ENCODE assay signal across 8 cellular contexts in the genomic region with DNA sequence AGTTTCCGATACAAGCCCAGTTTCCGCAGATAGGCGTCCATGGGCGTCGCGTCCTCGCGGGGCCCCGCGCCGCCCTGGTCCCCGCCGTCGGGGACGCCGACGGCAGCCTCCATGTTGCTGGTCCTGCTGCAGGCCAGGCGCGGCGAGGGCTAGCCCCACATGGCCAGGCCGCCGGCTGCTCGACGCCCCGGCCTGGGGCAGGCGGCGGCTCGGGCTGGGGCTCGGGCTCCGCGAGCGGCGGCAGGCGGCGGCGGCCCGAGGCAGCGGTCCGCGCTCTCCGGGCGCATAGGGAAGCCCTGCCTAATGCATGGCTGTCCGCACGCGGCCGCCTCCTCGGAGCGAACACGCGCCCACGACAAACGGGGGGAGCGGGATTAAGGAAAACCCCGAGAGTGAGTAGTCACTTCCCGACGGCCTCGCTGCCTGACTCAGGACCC. TPM values are rescaled to one million over a fixed set of nuclear protein-coding genes. Genes with fewer than 3 reads are reported as not detected.
DNase-seq lines count a peak whose midpoint lies in the region; ATAC-seq, FAIRE-seq and TF ChIP-seq lines count a peak whose summit lies in the region.
"Not testable (repeated sequence)": the region's sequence is repeated elsewhere in the genome, so short reads cannot be mapped to it uniquely, and the experiment has no call there.

No MANE protein-coding gene starts in this region.

- TF ChIP-seq RAD21 in A549 (conservative IDR thresholded peaks at IDR 0.05 in 1 of 2, IDR thresholded peaks at IDR 0.05 in 1 of 2), result not testable (repeated sequence)

- peak in 1 of 2 experiments; percentile 42 for DNase-seq in A549 (ENCODE audit: low read depth in 1 of 2, low spot score in 1 of 2)
- DNase-seq in MG63; WERI-Rb-1; chondrocyte (ENCODE audit: low spot score): not testable (repeated sequence)
- peak in 1 of 6 donors; percentile 54 for DNase-seq in pancreas

- H3K27me3 ChIP-seq in MG63; WERI-Rb-1 (ENCODE audit: insufficient read depth, low read depth, severe bottlenecking); iPS-15b (ENCODE audit: control insufficient read depth, insufficient read depth, low read length); pancreas: not testable (repeated sequence)

- 0% methylated on average over 14 of the region's 57 CpGs for WGBS in A549 (ENCODE audit: missing lambda C conversion rate)
- 0% methylated on average over 34 to 57 of the region's 57 CpGs for WGBS in pancreas, 2 donors

- not testable (repeated sequence) for H3K27me3 Mint-ChIP-seq in chondrocyte (ENCODE audit: low read depth)

- H3K27ac Mint-ChIP-seq in chondrocyte (ENCODE audit: unreplicated experiment), result peak overlapping the region; percentile 97

- ATAC-seq in A549, result peak; percentile 61 to 63
- ATAC-seq in GM18517 (IDR thresholded peaks at IDR 0.05; ENCODE audit: unreplicated experiment), result peak; percentile 19
- peak; percentile 26 for ATAC-seq in HG02571 (IDR thresholded peaks at IDR 0.05; ENCODE audit: unreplicated experiment)
- peak; percentile 29 to 52 (median 38) for ATAC-seq in pancreas

- not testable (repeated sequence) for H3K9me3 ChIP-seq in A549; MG63; WERI-Rb-1 (ENCODE audit: severe bottlenecking); iPS-15b (ENCODE audit: control insufficient read depth, insufficient read depth, low read length); pancreas

- CTCF ChIA-PET in A549 (lab: Yijun Ruan, JAX), result not testable (repeated sequence)

- not testable (repeated sequence) for TF ChIP-seq CTCF in A549 (IDR thresholded peaks at IDR 0.05); WERI-Rb-1 (IDR thresholded peaks at IDR 0.05; ENCODE audit: low read depth, low read length); chondrocyte (IDR thresholded peaks at IDR 0.05); pancreas (IDR thresholded peaks at IDR 0.05)

- TF ChIP-seq POLR2A in A549 (IDR thresholded peaks at IDR 0.05; ENCODE audit: low read length), result 0 out of 2 replicates have a peak, but pooled peaks have one; percentile 17

- H3K36me3 Mint-ChIP-seq in chondrocyte (ENCODE audit: low read depth), result not testable (repeated sequence)

- not testable (repeated sequence) for FAIRE-seq in A549 (lab: Jason Lieb, UNC); pancreas (lab: Jason Lieb, UNC)

- H3K9me3 Mint-ChIP-seq in chondrocyte (ENCODE audit: low read depth), result not testable (repeated sequence)

- intact Hi-C loops in pancreas (cut with DNase I), result not testable (repeated sequence)

- peak overlapping the region; percentile 79 for H3K4me2 ChIP-seq in A549

- H3K4me1 ChIP-seq in A549, result peaks cover 13% of the 10 kb centered on the region; the same call in 2 of the 3 replicates
- H3K4me1 ChIP-seq in iPS-15b (ENCODE audit: control insufficient read depth, insufficient read depth, low read length), result not testable (repeated sequence)
- peaks cover 6 to 20% (median 12%) of the 10 kb centered on the region in 3 donors for H3K4me1 ChIP-seq in pancreas

- H3K4me3 ChIP-seq in A549, result peak overlapping the region; percentile 65
- peak overlapping the region; percentile 85 for H3K4me3 ChIP-seq in MG63
- H3K4me3 ChIP-seq in WERI-Rb-1 (ENCODE audit: low read depth, low read length), result peak overlapping the region; percentile 54
- H3K4me3 ChIP-seq in iPS-15b (ENCODE audit: low read depth, low read length), result peak overlapping the region; percentile 88
- H3K4me3 ChIP-seq in pancreas, result peak overlapping the region; percentile 38 to 81 (median 49)

- H3K9ac ChIP-seq in iPS-15b (ENCODE audit: low read depth, low read length), result peak overlapping the region; percentile 43

- H3K4me1 Mint-ChIP-seq in chondrocyte (ENCODE audit: low read depth), result peaks cover 42% of the 10 kb centered on the region

- not testable (repeated sequence) for TF ChIP-seq EP300 in A549 (IDR thresholded peaks at IDR 0.05)

- H3K4me3 Mint-ChIP-seq in chondrocyte (ENCODE audit: unreplicated experiment), result peak overlapping the region; percentile 77

- H3K27ac ChIP-seq in A549, result peak overlapping the region; percentile 85 to 99
- peak overlapping the region; percentile 98 for H3K27ac ChIP-seq in WERI-Rb-1
- peak overlapping the region; percentile 88 to 100 (median 96) for H3K27ac ChIP-seq in pancreas

- POLR2A ChIA-PET in A549 (lab: Yijun Ruan, JAX), result interaction anchor here (1.3 kb wide), 1 partner anchor 82 kb away, joined by 3 read pairs; the partner anchor contains the start of genes ABCE1 and ANAPC10

- not testable (repeated sequence) for H3K36me3 ChIP-seq in MG63; iPS-15b (ENCODE audit: control insufficient read depth, insufficient read depth, low read length); pancreas
- H3K36me3 ChIP-seq in WERI-Rb-1, result peaks cover 13% of the 10 kb centered on the region

TF ChIP-seq in A549, 52 proteins besides CTCF, POLR2A, EP300 and RAD21:
- peak in 1 of 2 experiments; percentile 28; a peak in 1 of 5 replicates for TF ChIP-seq JUN (IDR thresholded peaks at IDR 0.05)

RNA-seq across cellular contexts. Expression of gene OTUD4, which starts 0.5 kb away (rescaled TPM):
- polyA plus RNA-seq in A549 (2011; rRNA removed), result 28.3 and 34.8 TPM in 2 replicates
- polyA plus RNA-seq in A549 (2012; cell fraction: cytosol; rRNA removed), result 5.9 and 6.6 TPM in 2 replicates
- 4.3 and 6.5 TPM in 2 replicates for polyA plus RNA-seq in A549 (2012; cell fraction: nucleus; rRNA removed)
- 11.5 to 13.1 TPM (median 12.6 TPM) in 3 replicates for polyA plus RNA-seq in A549 (2017; fragmentation: RNase III; extraction: RNeasy Plus Mini Kit Qiagen cat#74134 plus additional on column Dnase treatment)
- 24.8 and 26.2 TPM in 2 replicates for polyA minus RNA-seq in A549 (2011; rRNA and poly(A)+ RNA removed)
- total RNA-seq in MG63 (2014; rRNA removed; shearing (Covaris generic); ENCODE audit: low replicate concordance), result 5.2 and 21.9 TPM in 2 replicates
- total RNA-seq in chondrocyte, result 27.7 to 35.4 TPM (median 29.6 TPM) in 3 replicates
- 10 to 100 TPM; 10.7 to 25.6 (median 13.7) TPM for total RNA-seq in pancreas
- polyA plus RNA-seq in pancreas, result 1 to 10 TPM; 6.9 to 9.3 TPM
